ENCODE assay signal across 6 cellular contexts in genomic region chr7:10863476-10863875, GRCh38.
"Had no signal": no experiment of that assay in that cellular context is flagged by ENCODE, and none has a peak within 500 bp of the region (broad histone marks: within the 10 kb centered on the region; RNA-seq: fewer than 3 reads in every experiment).

No MANE protein-coding gene starts in this region.

- FAIRE-seq: HepG2, HTR-8/SVneo had no signal

- ATAC-seq: HepG2 had no signal

- H3K27ac ChIP-seq: HL-60 had no signal

- DNase-seq: IMR-90, KBM-7, KG1 had no signal
